In the genomic region with DNA sequence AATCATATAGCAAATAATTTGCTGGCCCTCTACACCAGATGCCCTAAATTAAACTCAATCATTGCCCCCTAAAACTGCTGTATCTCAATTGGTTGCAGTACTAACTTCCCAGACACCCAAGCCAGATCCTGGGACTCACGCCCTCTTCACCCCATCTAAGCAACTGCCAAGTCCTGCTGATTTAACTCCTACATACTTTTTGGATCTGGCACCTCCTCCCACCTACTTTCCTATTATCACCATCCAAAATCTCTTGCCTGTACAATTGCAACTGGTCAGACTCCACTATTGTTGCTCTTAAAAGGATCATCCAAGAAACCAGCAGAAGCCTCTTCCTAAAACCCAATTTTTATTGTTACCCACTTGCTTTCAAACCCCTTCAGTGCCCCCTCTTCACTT, we compare ENCODE assay signal across 27 cellular contexts.
"Had no signal": no experiment of that assay in that cellular context is flagged by ENCODE, and none has a peak within 500 bp of the region (broad histone marks: within the 10 kb centered on the region; RNA-seq: fewer than 3 reads in every experiment).

No MANE protein-coding gene starts in this region.

- DNase-seq: activated B cell treated with CpG ODN at 0.5 μM for 24 hours; activated CD4-positive, alpha-beta T cell treated with anti-CD3 and anti-CD28 coated beads for 1 hour; activated CD4-positive, alpha-beta T cell treated with anti-CD3 and anti-CD28 coated beads, Interleukin-2, amount 50 U/mL, for 4 hours; activated gamma-delta T cell; activated naive CD4-positive, alpha-beta T cell treated with anti-CD3 and anti-CD28 coated beads for 36 hours; activated T-cell treated with anti-CD3 and anti-CD28 coated beads, Interleukin-2, amount 50 U/mL, for 24 hours; adrenal gland; anterior cingulate cortex; central memory CD4-positive, alpha-beta T cell; NCI-H1930; NCI-H2107; NCI-H2171 treated with DMSO at 0.1 percent for 48 hours; NCI-H226; NCI-H526; NCI-H774; NK-92 treated with Interleukin-12 subunit alpha and Interleukin-12 subunit beta, amount 100 ng/mL, for 24 hours; RPMI8226; T-cell; T1000 had no signal

- H3K36me3 ChIP-seq: adrenal gland, breast epithelium had no signal

- H3K4me3 Mint-ChIP-seq: activated B cell treated with CpG ODN at 0.5 μM for 24 hours; activated naive CD4-positive, alpha-beta T cell treated with anti-CD3 and anti-CD28 coated beads for 36 hours; activated naive CD8-positive, alpha-beta T cell; activated T-cell treated with anti-CD3 and anti-CD28 coated beads, Interleukin-2, amount 50 U/mL, for 24 hours; activated T-helper 1 cell treated with anti-CD3 and anti-CD28 coated beads, Interleukin-12 subunit alpha, Interleukin-12 subunit beta, Interleukin-2, Interleukin-4 antibody, amounts not matched to agents 30 ng/mL and 10 ng/mL and 1 ng/mL, durations not matched to agents 14 hours and 24 hours and 36 hours; T-cell had no signal

- H3K27ac ChIP-seq: breast epithelium, KMS-11, SK-N-MC had no signal

- H3K27me3 ChIP-seq: adrenal gland had no signal

- H3K9me3 Mint-ChIP-seq: activated B cell treated with CpG ODN at 0.5 μM for 24 hours; activated naive CD4-positive, alpha-beta T cell treated with anti-CD3 and anti-CD28 coated beads for 36 hours; activated T-cell treated with anti-CD3 and anti-CD28 coated beads, Interleukin-2, amount 50 U/mL, for 24 hours; activated T-helper 1 cell treated with anti-CD3 and anti-CD28 coated beads, Interleukin-12 subunit alpha, Interleukin-12 subunit beta, Interleukin-2, Interleukin-4 antibody, amounts not matched to agents 30 ng/mL and 10 ng/mL and 1 ng/mL, durations not matched to agents 14 hours and 24 hours and 36 hours; T-cell had no signal

- H3K4me3 ChIP-seq: adrenal gland, breast epithelium, SK-N-MC had no signal

- ATAC-seq: HepG2, Panc1, Right ventricle myocardium inferior, T-cell had no signal

- H3K27me3 Mint-ChIP-seq: activated naive CD8-positive, alpha-beta T cell had no signal

- H3K27ac Mint-ChIP-seq: activated B cell treated with CpG ODN at 0.5 μM for 24 hours; activated naive CD4-positive, alpha-beta T cell treated with anti-CD3 and anti-CD28 coated beads for 36 hours; activated naive CD8-positive, alpha-beta T cell; activated T-cell treated with anti-CD3 and anti-CD28 coated beads, Interleukin-2, amount 50 U/mL, for 24 hours; activated T-helper 1 cell treated with anti-CD3 and anti-CD28 coated beads, Interleukin-12 subunit alpha, Interleukin-12 subunit beta, Interleukin-2, Interleukin-4 antibody, amounts not matched to agents 30 ng/mL and 10 ng/mL and 1 ng/mL, durations not matched to agents 14 hours and 24 hours and 36 hours; T-cell had no signal

- H3K9me3 ChIP-seq: adrenal gland, breast epithelium had no signal
